ENCODE assay signal across 9 cellular contexts in the genomic region with DNA sequence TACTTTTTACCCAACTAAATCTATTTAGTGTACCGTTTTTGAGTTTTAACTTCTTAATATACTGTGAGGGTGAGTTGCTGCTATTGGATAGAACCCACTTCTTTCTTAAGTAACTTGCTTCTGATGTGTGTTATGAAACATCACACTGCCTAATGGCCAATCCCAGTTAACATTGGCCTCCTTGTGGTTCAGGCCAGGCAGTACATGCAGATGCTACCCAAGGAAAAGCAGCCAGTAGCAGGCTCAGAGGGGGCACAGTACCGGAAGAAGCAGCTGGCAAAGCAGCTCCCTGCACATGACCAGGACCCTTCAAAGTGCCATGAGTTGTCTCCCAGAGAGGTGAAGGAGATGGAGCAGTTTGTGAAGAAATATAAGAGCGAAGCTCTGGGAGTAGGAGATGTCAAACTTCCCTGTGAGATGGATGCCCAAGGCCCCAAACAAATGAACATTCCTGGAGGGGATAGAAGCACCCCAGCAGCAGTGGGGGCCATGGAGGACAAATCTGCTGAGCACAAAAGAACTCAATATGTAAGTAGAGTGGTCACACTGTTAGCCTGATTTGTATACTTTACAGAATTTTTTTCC. TPM values are rescaled to one million over a fixed set of nuclear protein-coding genes. Genes with fewer than 3 reads are reported as not detected.
DNase-seq lines count a peak whose midpoint lies in the region; ATAC-seq, FAIRE-seq and TF ChIP-seq lines count a peak whose summit lies in the region.
"Had no signal": no experiment of that assay in that cellular context is flagged by ENCODE, and none has a peak within 500 bp of the region (broad histone marks: within the 10 kb centered on the region; RNA-seq: fewer than 3 reads in every experiment).

No MANE protein-coding gene starts in this region.

- no peak overlapping the region for H2BK120ac ChIP-seq in mesendoderm (ENCODE audit: low read depth, low read length)

- H3K4me2 ChIP-seq in mesendoderm (ENCODE audit: low read length): no peak overlapping the region

- H3K27ac ChIP-seq in mesendoderm (ENCODE audit: low read depth, low read length) (no peak overlapping the region), gastroesophageal sphincter (no peak overlapping the region), colonic mucosa (no peak overlapping the region)

- no peaks in the 10 kb centered on the region for H3K79me2 ChIP-seq in mesendoderm (ENCODE audit: control insufficient read depth, insufficient read depth, low read length)

- no peak overlapping the region for H3K18ac ChIP-seq in mesendoderm (ENCODE audit: low read length)

- no peak overlapping the region for H4K8ac ChIP-seq in mesendoderm (ENCODE audit: low read depth, low read length)

- no peaks in the 10 kb centered on the region for H3K4me1 ChIP-seq in mesendoderm (ENCODE audit: control insufficient read depth, low read depth, low read length)
- H3K4me1 ChIP-seq in gastroesophageal sphincter: no peaks in the 10 kb centered on the region
- H3K4me1 ChIP-seq in colonic mucosa: no peaks in the 10 kb centered on the region

- in situ Hi-C loops in astrocyte of the spinal cord (cut with HindIII; ENCODE audit: low sequenced_read_pairs): no loop called here

- H3K9ac ChIP-seq in mesendoderm (ENCODE audit: low read length) (no peak overlapping the region), colonic mucosa (ENCODE audit: low read depth in 2 of 2, low read length in 2 of 2) (no peak overlapping the region)

- peaks cover 1% of the 10 kb centered on the region for H3K79me1 ChIP-seq in mesendoderm (ENCODE audit: low read length)

- no peak overlapping the region for H2BK15ac ChIP-seq in mesendoderm (replicated peaks; ENCODE audit: low read depth)

- WGBS in mesendoderm (ENCODE audit: extremely low coverage, insufficient coverage, low lambda C conversion rate): no CpG with 5 or more reads among the region's 3 CpGs
- WGBS in gastroesophageal sphincter (ENCODE audit: low coverage in 1 of 2), 2 donors: 80 to 83% methylated on average over 2 to 3 of the region's 3 CpGs

- no peak for ATAC-seq in gastroesophageal sphincter

- H3K4ac ChIP-seq in mesendoderm (ENCODE audit: low read depth, low read length): no peak overlapping the region

- H3K9me3 ChIP-seq in gastroesophageal sphincter (no peaks in the 10 kb centered on the region), colonic mucosa (no peaks in the 10 kb centered on the region)

- H2BK5ac ChIP-seq in mesendoderm (ENCODE audit: low read length): no peak overlapping the region

- DNase-seq in AG04449 (ENCODE audit: low read depth, low spot score) (no peak), astrocyte of the spinal cord (ENCODE audit: low read depth, low spot score) (peak; percentile 53), mesendoderm (peak; percentile 68), GM12891 (ENCODE audit: insufficient read length, low spot score) (no peak), colonic mucosa (no peak)
- peak; percentile 24 for DNase-seq in Jurkat, Clone E6-1 (ENCODE audit: low read depth, low spot score)

- peaks cover 1% of the 10 kb centered on the region for H3K36me3 ChIP-seq in mesendoderm (ENCODE audit: control insufficient read depth, insufficient read depth, low read length)
- H3K36me3 ChIP-seq in gastroesophageal sphincter: peaks cover 0 to 53% of the 10 kb centered on the region in 2 donors
- H3K36me3 ChIP-seq in colonic mucosa: peaks cover 5% of the 10 kb centered on the region

- no peak overlapping the region for H4K5ac ChIP-seq in mesendoderm (ENCODE audit: low read length)

- intact Hi-C loops in colonic mucosa (cut with DNase I): no loop called here

- H2AK5ac ChIP-seq in mesendoderm (ENCODE audit: low read length): no peak overlapping the region

- H3K23ac ChIP-seq in mesendoderm (ENCODE audit: low read length): no peak overlapping the region

- POLR2A ChIA-PET in AG04449 (lab: Yijun Ruan, JAX): no interaction called here

- no peak for FAIRE-seq in GM12891 (lab: Jason Lieb, UNC)
- FAIRE-seq: endometrium had no signal

- no peak for TF ChIP-seq EP300 in gastroesophageal sphincter (IDR thresholded peaks at IDR 0.05)

- H3K56ac ChIP-seq in mesendoderm (ENCODE audit: low read length): no peak overlapping the region

- TF ChIP-seq POLR2A in GM12891 (IDR thresholded peaks at IDR 0.05; ENCODE audit: low read depth, low read length) (no peak), gastroesophageal sphincter (IDR thresholded peaks at IDR 0.05) (no peak)

- H3K27me3 ChIP-seq in mesendoderm (ENCODE audit: insufficient read depth, low read length, poor library complexity): no peaks in the 10 kb centered on the region
- H3K27me3 ChIP-seq in gastroesophageal sphincter: no peaks in the 10 kb centered on the region
- no peaks in the 10 kb centered on the region for H3K27me3 ChIP-seq in colonic mucosa

- H3K4me3 ChIP-seq in AG04449 (ENCODE audit: low read depth, low read length): no peak overlapping the region
- H3K4me3 ChIP-seq in Jurkat, Clone E6-1 (ENCODE audit: low read length): no peak overlapping the region
- H3K4me3 ChIP-seq in astrocyte of the spinal cord (ENCODE audit: low read depth, low read length): no peak overlapping the region
- no peak overlapping the region for H3K4me3 ChIP-seq in mesendoderm (ENCODE audit: low read length)
- no peak overlapping the region for H3K4me3 ChIP-seq in gastroesophageal sphincter
- no peak overlapping the region for H3K4me3 ChIP-seq in colonic mucosa

- TF ChIP-seq CTCF in AG04449 (IDR thresholded peaks at IDR 0.05; ENCODE audit: insufficient read depth, low read length, missing control alignments) (peak; percentile 58), GM12874 (IDR thresholded peaks at IDR 0.05; ENCODE audit: insufficient read depth, low read depth, low read length) (peak; percentile 43; the same call in 1 of the 2 replicates), astrocyte of the spinal cord (IDR thresholded peaks at IDR 0.05; ENCODE audit: low read depth, low read length) (peak; percentile 70), gastroesophageal sphincter (IDR thresholded peaks at IDR 0.05) (peak in 2 of 4 experiments; percentile 23 to 33), colonic mucosa (IDR thresholded peaks at IDR 0.05) (no peak)

- CTCF ChIA-PET in AG04449 (lab: Yijun Ruan, JAX): interaction anchor here (0.8 to 18.2 kb wide), 20 partner anchors 2 to 342 kb away, joined by 3 to 215 read pairs (median 6); partner anchors contain the start of gene TES

TF ChIP-seq in GM12891, 5 proteins besides CTCF, POLR2A, EP300 and RAD21:
- TF ChIP-seq PAX5 (IDR thresholded peaks at IDR 0.05; ENCODE audit: insufficient read depth, low read length, severe bottlenecking): no peak
- TF ChIP-seq TAF1 (IDR thresholded peaks at IDR 0.05; ENCODE audit: low read depth, low read length): no peak
- no peak for TF ChIP-seq POU2F2 (IDR thresholded peaks at IDR 0.05; ENCODE audit: low read depth, low read length)
- no peak for TF ChIP-seq POLR2AphosphoS5 (IDR thresholded peaks at IDR 0.05; ENCODE audit: low read depth, low read length)
- no peak for TF ChIP-seq SPI1 (IDR thresholded peaks at IDR 0.05; ENCODE audit: low read depth, low read length)

RNA-seq across cellular contexts. Expression of gene TES, which starts 39.7 kb away (rescaled TPM):
- polyA plus RNA-seq in Jurkat, Clone E6-1 (2012; ENCODE audit: insufficient read depth, insufficient read length): not detected
- polyA plus RNA-seq in mesendoderm (2013, experiment 1 of 2): 85.9 TPM
- 89.4 TPM for polyA plus RNA-seq in mesendoderm (2013, experiment 2 of 2)
- 28.3 TPM for polyA plus RNA-seq in GM12891 (2012; ENCODE audit: low read depth, missing spikeins)
- total RNA-seq in gastroesophageal sphincter (100 to 1,000 TPM; 245 to 501 (median 290) TPM), colonic mucosa (100 to 1,000 TPM in 1 of 2 donors, 10 to 100 TPM in 1; 75.1 to 142 TPM)

Comparison
In these comparisons a context has a peak if more than half of its experiments do, and no peak if none do; other contexts are left out.
1. DNase-seq: peak in Jurkat, Clone E6-1 (single experiment), astrocyte of the spinal cord (single experiment) and mesendoderm (single experiment); none in AG04449 (single experiment), GM12891 (single experiment) and colonic mucosa (single experiment).